ENCODE assay signal across 9 cellular contexts in genomic region chr9:121743441-121744001, GRCh38.
DNase-seq lines count a peak whose midpoint lies in the region; ATAC-seq, FAIRE-seq and TF ChIP-seq lines count a peak whose summit lies in the region.
"Had no signal": no experiment of that assay in that cellular context is flagged by ENCODE, and none has a peak within 500 bp of the region (broad histone marks: within the 10 kb centered on the region; RNA-seq: fewer than 3 reads in every experiment).

No MANE protein-coding gene starts in this region.

- no peak overlapping the region for H3K27ac Mint-ChIP-seq in nephron progenitor cell
- H3K27ac Mint-ChIP-seq in activated CD8-positive, alpha-beta memory T cell treated with anti-CD3 and anti-CD28 coated beads, Interleukin-2, amount 10 ng/mL, durations not matched to agents 7 days and 5 days: no peak overlapping the region

- no peaks in the 10 kb centered on the region for H3K9me3 Mint-ChIP-seq in nephron progenitor cell
- H3K9me3 Mint-ChIP-seq in activated CD8-positive, alpha-beta memory T cell treated with anti-CD3 and anti-CD28 coated beads, Interleukin-2, amount 10 ng/mL, durations not matched to agents 7 days and 5 days (ENCODE audit: low read depth): no peaks in the 10 kb centered on the region

- in situ Hi-C loops in GM23248 (cut with MboI): no loop called here

- H3K4me2 ChIP-seq in GM23248 (ENCODE audit: unreplicated experiment): peak overlapping the region; percentile 74
- H3K4me2 ChIP-seq: KMS-11 had no signal

- H3K36me3 Mint-ChIP-seq in nephron progenitor cell (ENCODE audit: low read depth): no peaks in the 10 kb centered on the region
- H3K36me3 Mint-ChIP-seq in activated CD8-positive, alpha-beta memory T cell treated with anti-CD3 and anti-CD28 coated beads, Interleukin-2, amount 10 ng/mL, durations not matched to agents 7 days and 5 days: no peaks in the 10 kb centered on the region

- H3K4me3 Mint-ChIP-seq in nephron progenitor cell: no peak overlapping the region
- H3K4me3 Mint-ChIP-seq in activated CD8-positive, alpha-beta memory T cell treated with anti-CD3 and anti-CD28 coated beads, Interleukin-2, amount 10 ng/mL, durations not matched to agents 7 days and 5 days: no peak overlapping the region

- H3K4me3 ChIP-seq in GM23248 (peak overlapping the region; percentile 67), fibroblast of mammary gland (ENCODE audit: control insufficient read depth, low read depth, low read length) (peak overlapping the region; percentile 53)

- H3K9me3 ChIP-seq in GM23248 (ENCODE audit: low read depth): no peaks in the 10 kb centered on the region

- TF ChIP-seq CTCF in RWPE1 (conservative IDR thresholded peaks at IDR 0.05; ENCODE audit: low read depth) (no peak), fibroblast of mammary gland (conservative IDR thresholded peaks at IDR 0.05; ENCODE audit: control insufficient read depth, insufficient read depth, low read depth, low read length) (no peak), nephron progenitor cell (IDR thresholded peaks at IDR 0.05) (no peak), D721Med (IDR thresholded peaks at IDR 0.05; ENCODE audit: insufficient read depth, missing control alignments) (no peak)

- no peaks in the 10 kb centered on the region; the same call in 1 of the 2 replicates for H3K79me2 ChIP-seq in GM23248 (ENCODE audit: insufficient read depth)

- ATAC-seq in activated CD8-positive, alpha-beta memory T cell treated with anti-CD3 and anti-CD28 coated beads, Interleukin-2, amount 10 ng/mL, durations not matched to agents 7 days and 5 days: no peak

- peaks cover 2% of the 10 kb centered on the region for H3K27me3 Mint-ChIP-seq in nephron progenitor cell (ENCODE audit: low read depth, poor library complexity)
- H3K27me3 Mint-ChIP-seq in activated CD8-positive, alpha-beta memory T cell treated with anti-CD3 and anti-CD28 coated beads, Interleukin-2, amount 10 ng/mL, durations not matched to agents 7 days and 5 days: no peaks in the 10 kb centered on the region

- no peaks in the 10 kb centered on the region for H3K27me3 ChIP-seq in GM23248 (replicated peaks; ENCODE audit: insufficient read depth)

- H3K4me1 Mint-ChIP-seq in nephron progenitor cell: peaks cover 32% of the 10 kb centered on the region
- H3K4me1 Mint-ChIP-seq in activated CD8-positive, alpha-beta memory T cell treated with anti-CD3 and anti-CD28 coated beads, Interleukin-2, amount 10 ng/mL, durations not matched to agents 7 days and 5 days: peaks cover 31% of the 10 kb centered on the region

- WGBS in GM23248 (ENCODE audit: low coverage in 1 of 2, low lambda C conversion rate in 2 of 2, missing lambda C conversion rate in 2 of 2), 2 experiments: 1 to 6% methylated on average over 15 of the region's 15 CpGs

- H3F3A ChIP-seq in GM23248 (ENCODE audit: insufficient read depth): peaks cover 13% of the 10 kb centered on the region

- FAIRE-seq in D721Med (lab: Jason Lieb, UNC): no peak

- no peaks in the 10 kb centered on the region for H3K36me3 ChIP-seq in GM23248 (ENCODE audit: low read depth)

- POLR2A ChIA-PET in RWPE1 (lab: Yijun Ruan, JAX; ENCODE audit: low non-redundant PET): no interaction called here

- peak; percentile 93 for DNase-seq in GM23248
- peak; percentile 93 for DNase-seq in RWPE1 (ENCODE audit: low spot score)
- peak; percentile 81 for DNase-seq in fibroblast of mammary gland (ENCODE audit: low read depth)
- DNase-seq in nephron progenitor cell: peak; percentile 85
- no peak for DNase-seq in activated CD8-positive, alpha-beta memory T cell treated with anti-CD3 and anti-CD28 coated beads, Interleukin-2, amount 10 ng/mL, durations not matched to agents 7 days and 5 days
- no peak for DNase-seq in D721Med (ENCODE audit: insufficient read length, low spot score)
- no peak for DNase-seq in activated T-cell treated with anti-CD3 and anti-CD28 coated beads, Interleukin-2, amount 50 U/mL, for 1 hour
- no peak for DNase-seq in effector CD4-positive, alpha-beta T cell

- CTCF ChIA-PET in RWPE1 (lab: Yijun Ruan, JAX): interaction anchor here (0.6 to 1.4 kb wide), 5 partner anchors 23 to 198 kb away, joined by 3 to 4 read pairs (median 4); no protein-coding TSS in a partner anchor
- CTCF ChIA-PET in activated CD8-positive, alpha-beta memory T cell treated with anti-CD3 and anti-CD28 coated beads, Interleukin-2, amount 10 ng/mL, durations not matched to agents 7 days and 5 days (lab: Charles Lee): interaction anchor here (0.9 to 1.8 kb wide), 4 partner anchors 9 to 250 kb away, joined by 3 to 8 read pairs (median 4); no protein-coding TSS in a partner anchor

- H3K9me2 ChIP-seq in GM23248 (ENCODE audit: insufficient read depth): no peaks in the 10 kb centered on the region

- H3K9ac ChIP-seq in GM23248: peak overlapping the region; percentile 75
- H3K9ac ChIP-seq: KMS-11 had no signal

- peaks cover 35% of the 10 kb centered on the region for H3K4me1 ChIP-seq in GM23248 (ENCODE audit: insufficient read depth)

- peak overlapping the region; percentile 48 for H2AFZ ChIP-seq in GM23248

- H4K20me1 ChIP-seq in GM23248 (ENCODE audit: insufficient read depth): no peaks in the 10 kb centered on the region

- H3K27ac ChIP-seq in GM23248: peak overlapping the region; percentile 67
- peak overlapping the region; percentile 84 for H3K27ac ChIP-seq in RWPE1
- H3K27ac ChIP-seq: KMS-11 had no signal

Comparison
In these comparisons a context has a peak if more than half of its experiments do, and no peak if none do; other contexts are left out.
1. DNase-seq: peak in GM23248 (single experiment), RWPE1 (single experiment), fibroblast of mammary gland (single experiment) and nephron progenitor cell (single experiment); none in activated CD8-positive, alpha-beta memory T cell treated with anti-CD3 and anti-CD28 coated beads, Interleukin-2, amount 10 ng/mL, durations not matched to agents 7 days and 5 days (single experiment), D721Med (single experiment), activated T-cell treated with anti-CD3 and anti-CD28 coated beads, Interleukin-2, amount 50 U/mL, for 1 hour (single experiment) and effector CD4-positive, alpha-beta T cell (single experiment).